In genomic region chr10:58268454-58268945, GRCh38 we compare ENCODE assay signal across 8 cellular contexts. TPM values are rescaled to one million over a fixed set of nuclear protein-coding genes. Genes with fewer than 3 reads are reported as not detected.
A peak's percentile ranks its signal among the peaks of the same experiment; 100 is the strongest.
DNase-seq lines count a peak whose midpoint lies in the region; TF ChIP-seq lines count a peak whose summit lies in the region.

No MANE protein-coding gene starts in this region.

- peaks cover 0 to 30% (median 22%) of the 10 kb centered on the region in 4 donors for H3K4me1 ChIP-seq in sigmoid colon

- 0 to 1% methylated on average over 13 of the region's 13 CpGs for WGBS in sigmoid colon, 2 donors

- TF ChIP-seq CTCF in GM12865 (IDR thresholded peaks at IDR 0.05; ENCODE audit: insufficient read depth, low read depth, low read length, missing control alignments) (no peak), HFF-Myc (IDR thresholded peaks at IDR 0.05; ENCODE audit: low read depth, low read length, missing control alignments) (no peak), fibroblast of the aortic adventitia (IDR thresholded peaks at IDR 0.05; ENCODE audit: insufficient read depth, low read length) (no peak), sigmoid colon (IDR thresholded peaks at IDR 0.05) (no peak)

- no peak for TF ChIP-seq EP300 in sigmoid colon (IDR thresholded peaks at IDR 0.05)

- H3K27ac ChIP-seq in sigmoid colon: peak overlapping the region; percentile 96 to 99 (median 98)

- no peak for DNase-seq in GM12865 (ENCODE audit: low read depth)
- DNase-seq in HFF-Myc (ENCODE audit: extremely low read depth, low read depth): no peak
- peak; percentile 63 for DNase-seq in SKM-1 treated with dmso at 0.1 percent for 144 hours (lab: John Stamatoyannopoulos, UW; ENCODE audit: unreplicated experiment)
- DNase-seq in fibroblast of the aortic adventitia (ENCODE audit: low read depth): no peak
- DNase-seq in sigmoid colon: peak; percentile 67
- no peak for DNase-seq in NCI-H2227 (lab: John Stamatoyannopoulos, UW; ENCODE audit: unreplicated experiment)
- DNase-seq in GM19238 (ENCODE audit: insufficient read length, low spot score): no peak
- no peak for DNase-seq in NAMALWA (ENCODE audit: low spot score)

- no peaks in the 10 kb centered on the region for H3K36me3 ChIP-seq in sigmoid colon

- no peaks in the 10 kb centered on the region for H3K27me3 ChIP-seq in sigmoid colon

- no peaks in the 10 kb centered on the region for H3K9me3 ChIP-seq in sigmoid colon

- intact Hi-C loops in sigmoid colon (cut with DNase I): loop anchor here (10.0 kb wide), 1 partner anchor 116 kb away; the partner anchor contains the start of gene TFAM

- TF ChIP-seq POLR2A in sigmoid colon (IDR thresholded peaks at IDR 0.05): no peak

- H3K4me3 ChIP-seq in GM12865 (ENCODE audit: low read depth, low read length) (peak overlapping the region; percentile 96), HFF-Myc (replicated peaks; ENCODE audit: low read depth, low read length) (peak overlapping the region; percentile 95), fibroblast of the aortic adventitia (ENCODE audit: low read depth, low read length) (peak overlapping the region; percentile 88), sigmoid colon (peak overlapping the region; percentile 71 to 85 (median 82))

RNA-seq across cellular contexts. Expression of gene CISD1, which starts 0.5 kb away (rescaled TPM):
- total RNA-seq in fibroblast of the aortic adventitia (ENCODE audit: low replicate concordance): 63.8 and 82.9 TPM in 2 replicates
- total RNA-seq in sigmoid colon: 10 to 100 TPM; 22.1 to 34.9 (median 25.9) TPM
- polyA plus RNA-seq in sigmoid colon: 10 to 100 TPM; 31.2 to 56.6 (median 41.9) TPM

RNA-seq across cellular contexts. Expression of gene IPMK, which starts 0.8 kb away (rescaled TPM):
- 3.0 and 7.3 TPM in 2 replicates for total RNA-seq in fibroblast of the aortic adventitia (ENCODE audit: low replicate concordance)
- total RNA-seq in sigmoid colon: 1 to 10 TPM; 4.6 to 5.6 (median 5.2) TPM
- polyA plus RNA-seq in sigmoid colon: 1 to 10 TPM; 5.5 to 9.0 (median 6.6) TPM

Comparison
In these comparisons a context has a peak if more than half of its experiments do, and no peak if none do; other contexts are left out.
1. DNase-seq: peak in SKM-1 treated with dmso at 0.1 percent for 144 hours (single experiment) and sigmoid colon (single experiment); none in GM12865 (single experiment), HFF-Myc (single experiment), fibroblast of the aortic adventitia (single experiment), NCI-H2227 (single experiment), GM19238 (single experiment) and NAMALWA (single experiment).
2. Peak in every context shown above with its lines, with median percentiles within 50 percentile points of each other: H3K4me3 ChIP-seq.